23 cellular contexts compared by ENCODE assay signal in the genomic region with DNA sequence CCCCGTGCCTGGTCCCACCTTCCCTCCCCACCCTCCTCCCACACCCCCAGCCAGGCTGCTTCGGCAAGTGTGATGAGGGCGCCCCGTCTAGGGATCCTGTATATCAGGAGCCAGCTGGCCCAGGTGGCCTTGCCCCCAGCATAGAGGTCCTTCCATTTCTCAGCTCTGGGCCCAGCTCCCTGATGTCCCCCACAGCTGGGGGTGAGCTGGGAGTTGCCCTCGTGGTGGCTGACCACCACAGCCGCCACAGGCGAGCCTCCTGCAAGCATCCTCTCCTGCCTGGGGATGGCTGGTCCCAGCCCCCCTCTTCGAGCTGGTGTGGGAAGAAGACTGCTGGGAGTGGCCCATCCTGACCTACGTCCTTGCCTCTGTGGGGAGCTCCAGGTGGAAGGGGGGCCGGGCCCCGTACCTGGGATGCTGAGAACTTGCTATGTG. TPM values are rescaled to one million over a fixed set of nuclear protein-coding genes. Genes with fewer than 3 reads are reported as not detected.
DNase-seq lines count a peak whose midpoint lies in the region; ATAC-seq and TF ChIP-seq lines count a peak whose summit lies in the region.
"Had no signal": no experiment of that assay in that cellular context is flagged by ENCODE, and none has a peak within 500 bp of the region (broad histone marks: within the 10 kb centered on the region; RNA-seq: fewer than 3 reads in every experiment).

No MANE protein-coding gene starts in this region.

- intact Hi-C loops in right cardiac atrium (cut with DNase I) (no loop called here), lower leg skin (cut with DNase I; ENCODE audit: low total_unique reads) (no loop called here)

- H3K36me3 Mint-ChIP-seq in stimulated activated naive B cell treated with anti-CD40 and anti-IgM and Interleukin-4, amounts not matched to agents 10 μg/mL and 1 μg/mL and 100 μg/mL, for 72 hours: no peaks in the 10 kb centered on the region
- H3K36me3 Mint-ChIP-seq: CD8-positive, alpha-beta memory T cell had no signal

- peaks cover 5 to 7% of the 10 kb centered on the region in 2 donors for H3K4me1 Mint-ChIP-seq in stimulated activated naive B cell treated with anti-CD40 and anti-IgM and Interleukin-4, amounts not matched to agents 10 μg/mL and 1 μg/mL and 100 μg/mL, for 72 hours

- H3F3A ChIP-seq in SK-N-SH (replicated peaks; ENCODE audit: insufficient read depth): no peaks in the 10 kb centered on the region

- H3K4me3 Mint-ChIP-seq in stimulated activated naive B cell treated with anti-CD40 and anti-IgM and Interleukin-4, amounts not matched to agents 10 μg/mL and 1 μg/mL and 100 μg/mL, for 72 hours: no peak overlapping the region
- H3K4me3 Mint-ChIP-seq: CD8-positive, alpha-beta memory T cell had no signal

- no peaks in the 10 kb centered on the region for H3K9me3 ChIP-seq in SK-N-SH
- no peaks in the 10 kb centered on the region for H3K9me3 ChIP-seq in right cardiac atrium (ENCODE audit: control insufficient read depth, low read length)
- H3K9me3 ChIP-seq: Peyer's patch had no signal

- H3K27ac Mint-ChIP-seq in stimulated activated naive B cell treated with anti-CD40 and anti-IgM and Interleukin-4, amounts not matched to agents 10 μg/mL and 1 μg/mL and 100 μg/mL, for 72 hours: peak overlapping the region; percentile 81
- H3K27ac Mint-ChIP-seq: CD8-positive, alpha-beta memory T cell had no signal

- no peak for TF ChIP-seq EP300 in SK-N-SH (IDR thresholded peaks at IDR 0.05; ENCODE audit: borderline replicate concordance in 1 of 2, low read depth in 1 of 2, low read length in 1 of 2)

- no peak for TF ChIP-seq POLR2A in lower leg skin (IDR thresholded peaks at IDR 0.05)

- peak; percentile 27 for DNase-seq in SK-N-SH
- peak; percentile 57 for DNase-seq in H7
- peak in 2 of 3 donors; percentile 34 to 56 for DNase-seq in right cardiac atrium
- DNase-seq in stimulated activated naive B cell treated with anti-CD40 and anti-IgM and Interleukin-4, amounts not matched to agents 10 μg/mL and 1 μg/mL and 100 μg/mL, for 72 hours: no peak
- no peak for DNase-seq in kidney glomerular epithelial cell (lab: John Stamatoyannopoulos, UW)
- no peak for DNase-seq in lower leg skin (ENCODE audit: low spot score in 2 of 2)
- no peak for DNase-seq in Kasumi-1 (lab: John Stamatoyannopoulos, UW)
- DNase-seq: ACHN, C1 segment of cervical spinal cord, Calu3, GDM1, MM.1S, NCI-H1048, NCI-H1417 treated with DMSO at 0.1 percent for 48 hours, NCI-H187, NCI-H446, NCI-H526 had no signal

- WGBS in SK-N-SH (ENCODE audit: low lambda C conversion rate): no CpG with 5 or more reads among the region's 11 CpGs
- 69% methylated on average over 11 of the region's 11 CpGs for WGBS in right cardiac atrium
- WGBS in lower leg skin, 2 donors: 50 to 57% methylated on average over 10 to 11 of the region's 11 CpGs

- POLR2A ChIA-PET in SK-N-SH (lab: Yijun Ruan, JAX): no interaction called here

- ATAC-seq in SK-N-SH treated with all-trans-retinoic acid at 6 μM for 48 hours (no peak), right cardiac atrium (no peak)
- ATAC-seq in stimulated activated naive B cell treated with anti-CD40 and anti-IgM and Interleukin-4, amounts not matched to agents 10 μg/mL and 1 μg/mL and 100 μg/mL, for 72 hours (replicated peaks): no peak

- no peaks in the 10 kb centered on the region for H3K27me3 ChIP-seq in SK-N-SH (ENCODE audit: insufficient read depth)
- H3K27me3 ChIP-seq in H7 (ENCODE audit: control insufficient read depth, insufficient read depth, low read length): no peaks in the 10 kb centered on the region
- H3K27me3 ChIP-seq in right cardiac atrium (ENCODE audit: control insufficient read depth, insufficient read depth): no peaks in the 10 kb centered on the region
- H3K27me3 ChIP-seq: Peyer's patch had no signal

- peaks cover 18 to 25% of the 10 kb centered on the region in 2 donors for H3K27me3 Mint-ChIP-seq in stimulated activated naive B cell treated with anti-CD40 and anti-IgM and Interleukin-4, amounts not matched to agents 10 μg/mL and 1 μg/mL and 100 μg/mL, for 72 hours

- H3K36me3 ChIP-seq in SK-N-SH (replicated peaks in 1 of 2; ENCODE audit: control insufficient read depth in 1 of 2, insufficient read depth in 2 of 2, low read length in 1 of 2) (no peaks in the 10 kb centered on the region), H7 (replicated peaks; ENCODE audit: control insufficient read depth, insufficient read depth, low read length) (no peaks in the 10 kb centered on the region)
- H3K36me3 ChIP-seq: Peyer's patch had no signal

- TF ChIP-seq CTCF in SK-N-SH (IDR thresholded peaks at IDR 0.05): no peak
- TF ChIP-seq CTCF in lower leg skin (IDR thresholded peaks at IDR 0.05): no peak

- CTCF ChIA-PET in SK-N-SH (lab: Yijun Ruan, JAX): interaction anchor here (0.8 to 5.5 kb wide), 9 partner anchors 9 to 490 kb away, joined by 3 to 79 read pairs (median 30); no protein-coding TSS in a partner anchor

- no peak for TF ChIP-seq RAD21 in SK-N-SH (IDR thresholded peaks at IDR 0.05; ENCODE audit: low read length)

- no peak overlapping the region for H3K4me2 ChIP-seq in SK-N-SH

- no peaks in the 10 kb centered on the region for H3K79me2 ChIP-seq in SK-N-SH (ENCODE audit: insufficient read depth)

- no peak overlapping the region for H2AFZ ChIP-seq in SK-N-SH (ENCODE audit: low read depth)

- H3K4me3 ChIP-seq in SK-N-SH (ENCODE audit: low read depth in 2 of 2, low read length in 1 of 2) (no peak overlapping the region), H7 (ENCODE audit: insufficient read depth, low read depth, low read length) (no peak overlapping the region), right cardiac atrium (ENCODE audit: low read length) (no peak overlapping the region), lower leg skin (ENCODE audit: low read depth, poor library complexity, severe bottlenecking) (no peak overlapping the region)
- H3K4me3 ChIP-seq: K562, Peyer's patch had no signal

- peaks cover 0 to 7% of the 10 kb centered on the region in 2 experiments; a peak in 1 of 4 replicates for H3K4me1 ChIP-seq in SK-N-SH (ENCODE audit: control insufficient read depth in 1 of 2, insufficient read depth in 2 of 2, low read depth in 1 of 2, low read length in 1 of 2)
- peaks cover 2% of the 10 kb centered on the region for H3K4me1 ChIP-seq in right cardiac atrium (ENCODE audit: control insufficient read depth, insufficient read depth, low read length)

- H4K20me1 ChIP-seq in SK-N-SH (ENCODE audit: insufficient read depth): no peaks in the 10 kb centered on the region

- H3K9me3 Mint-ChIP-seq in stimulated activated naive B cell treated with anti-CD40 and anti-IgM and Interleukin-4, amounts not matched to agents 10 μg/mL and 1 μg/mL and 100 μg/mL, for 72 hours: no peaks in the 10 kb centered on the region
- H3K9me3 Mint-ChIP-seq: CD8-positive, alpha-beta memory T cell had no signal

- H3K27ac ChIP-seq in SK-N-SH (ENCODE audit: low read depth in 2 of 2, low read length in 1 of 2): no peak overlapping the region
- H3K27ac ChIP-seq in right cardiac atrium (ENCODE audit: low read length): no peak overlapping the region
- H3K27ac ChIP-seq: 22Rv1, Peyer's patch had no signal

- H3K9me2 ChIP-seq in SK-N-SH: no peaks in the 10 kb centered on the region

- H3K9ac ChIP-seq in SK-N-SH: no peak overlapping the region

TF ChIP-seq in SK-N-SH, 30 proteins besides CTCF, POLR2A, EP300 and RAD21 (continues in another document):
- no peak for TF ChIP-seq MEF2A (IDR thresholded peaks at IDR 0.05; ENCODE audit: borderline replicate concordance, low read depth)
- no peak for TF ChIP-seq SIN3A (IDR thresholded peaks at IDR 0.05; ENCODE audit: borderline replicate concordance, low read depth, low read length)
- TF ChIP-seq GABPA (IDR thresholded peaks at IDR 0.05; ENCODE audit: low read depth): no peak
- TF ChIP-seq POLR2AphosphoS5 (IDR thresholded peaks at IDR 0.05; ENCODE audit: low read depth, low read length): no peak
- TF ChIP-seq RCOR1 (IDR thresholded peaks at IDR 0.05; ENCODE audit: low read length): no peak
- TF ChIP-seq TCF12 (IDR thresholded peaks at IDR 0.05): no peak

TF ChIP-seq in SK-N-SH treated with all-trans-retinoic acid at 6 μM for 48 hours, 23 proteins besides CTCF, POLR2A, EP300 and RAD21:
- TF ChIP-seq, protein P1, sequence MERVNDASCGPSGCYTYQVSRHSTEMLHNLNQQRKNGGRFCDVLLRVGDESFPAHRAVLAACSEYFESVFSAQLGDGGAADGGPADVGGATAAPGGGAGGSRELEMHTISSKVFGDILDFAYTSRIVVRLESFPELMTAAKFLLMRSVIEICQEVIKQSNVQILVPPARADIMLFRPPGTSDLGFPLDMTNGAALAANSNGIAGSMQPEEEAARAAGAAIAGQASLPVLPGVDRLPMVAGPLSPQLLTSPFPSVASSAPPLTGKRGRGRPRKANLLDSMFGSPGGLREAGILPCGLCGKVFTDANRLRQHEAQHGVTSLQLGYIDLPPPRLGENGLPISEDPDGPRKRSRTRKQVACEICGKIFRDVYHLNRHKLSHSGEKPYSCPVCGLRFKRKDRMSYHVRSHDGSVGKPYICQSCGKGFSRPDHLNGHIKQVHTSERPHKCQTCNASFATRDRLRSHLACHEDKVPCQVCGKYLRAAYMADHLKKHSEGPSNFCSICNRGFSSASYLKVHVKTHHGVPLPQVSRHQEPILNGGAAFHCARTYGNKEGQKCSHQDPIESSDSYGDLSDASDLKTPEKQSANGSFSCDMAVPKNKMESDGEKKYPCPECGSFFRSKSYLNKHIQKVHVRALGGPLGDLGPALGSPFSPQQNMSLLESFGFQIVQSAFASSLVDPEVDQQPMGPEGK (CRISPR knock-in tag; IDR thresholded peaks at IDR 0.05; ENCODE audit: borderline replicate concordance): no peak
TF ChIP-seq in SK-N-SH treated with all-trans-retinoic acid at 6 μM for 48 hours: peak in this region for 0.

RNA-seq across cellular contexts. Expression of a gene that starts 7.4 kb away (rescaled TPM):
- not detected in 2 replicates for polyA plus RNA-seq in SK-N-SH (2012; rRNA removed)
- not detected in 2 replicates for polyA plus RNA-seq in SK-N-SH (2012; cell fraction: cytosol; rRNA removed)
- polyA plus RNA-seq in SK-N-SH (2012; cell fraction: nucleus; rRNA removed): 0.01 TPM in 1 of 2 replicates, not detected in the other
- total RNA-seq in H7 (2014; rRNA removed; shearing (Covaris generic)): 0.17 and 2.9 TPM in 2 replicates
- total RNA-seq in right cardiac atrium: 100 to 1,000 TPM; 169 to 307 (median 208) TPM
- polyA plus RNA-seq in right cardiac atrium: 99.1 TPM
- total RNA-seq in lower leg skin: 10 to 100 TPM; 12.1 to 56.6 (median 25.4) TPM
- total RNA-seq: Calu3; CD8-positive, alpha-beta memory T cell; OCI-LY7 had no signal
- polyA plus RNA-seq: CD8-positive, alpha-beta memory T cell; K562 had no signal

RNA-seq across cellular contexts. Expression of a gene that starts 45.4 kb away (rescaled TPM):
- 1.4 and 1.7 TPM in 2 replicates for polyA plus RNA-seq in SK-N-SH (2012; rRNA removed)
- 0.79 and 1.5 TPM in 2 replicates for polyA plus RNA-seq in SK-N-SH (2012; cell fraction: cytosol; rRNA removed)
- 2.1 and 4.0 TPM in 2 replicates for polyA plus RNA-seq in SK-N-SH (2012; cell fraction: nucleus; rRNA removed)
- 59.2 and 61.0 TPM in 2 replicates for total RNA-seq in H7 (2014; rRNA removed; shearing (Covaris generic))
- total RNA-seq in right cardiac atrium: 10 to 100 TPM in 2 of 4 donors, 1 to 10 TPM in 2; 7.9 to 10.6 (median 9.9) TPM
- 7.1 TPM for polyA plus RNA-seq in right cardiac atrium
- total RNA-seq in lower leg skin: 1 to 10 TPM; 3.7 to 5.3 (median 4.5) TPM
- total RNA-seq: OCI-LY7 had no signal
- polyA plus RNA-seq: CD8-positive, alpha-beta memory T cell; K562 had no signal

Comparison
In these comparisons a context has a peak if more than half of its experiments do, and no peak if none do; other contexts are left out.
1. DNase-seq: peak in SK-N-SH (single experiment), H7 (single experiment) and right cardiac atrium (2 of 3); none in stimulated activated naive B cell treated with anti-CD40 and anti-IgM and Interleukin-4, amounts not matched to agents 10 μg/mL and 1 μg/mL and 100 μg/mL, for 72 hours (single experiment), kidney glomerular epithelial cell (single experiment), lower leg skin (0 of 2) and Kasumi-1 (0 of 2).